Comparison of ENCODE assay signal across 18 cellular contexts in genomic region chr10:120598377-120598776, GRCh38.
DNase-seq lines count a peak whose midpoint lies in the region; ATAC-seq lines count a peak whose summit lies in the region.
"Had no signal": no experiment of that assay in that cellular context is flagged by ENCODE, and none has a peak within 500 bp of the region (broad histone marks: within the 10 kb centered on the region; RNA-seq: fewer than 3 reads in every experiment).

No MANE protein-coding gene starts in this region.

- no peak for ATAC-seq in GM18502 (IDR thresholded peaks at IDR 0.05; ENCODE audit: poor library complexity, unreplicated experiment)

- H3K4ac ChIP-seq in neuronal stem cell (ENCODE audit: low read length), result no peak overlapping the region

- H3K18ac ChIP-seq in neuronal stem cell (ENCODE audit: low read length), result no peak overlapping the region

- H2AK5ac ChIP-seq in neuronal stem cell (ENCODE audit: low read depth, low read length), result no peak overlapping the region

- no peak overlapping the region for H2BK120ac ChIP-seq in neuronal stem cell (ENCODE audit: low read depth, low read length)

- WGBS in neuronal stem cell (ENCODE audit: extremely low coverage in 2 of 2, insufficient read length in 2 of 2, insufficient replicate concordance in 1 of 2), 2 donors, result no CpG with 5 or more reads among the region's 4 CpGs

- H2BK5ac ChIP-seq in neuronal stem cell (ENCODE audit: low read length), result no peak overlapping the region

- no peak overlapping the region for H3K23ac ChIP-seq in neuronal stem cell (ENCODE audit: low read depth, low read length, poor library complexity)

- H3K36me3 ChIP-seq in neuronal stem cell (replicated peaks in 1 of 2; ENCODE audit: control insufficient read depth in 2 of 2, insufficient read depth in 2 of 2, low read length in 2 of 2), result no peaks in the 10 kb centered on the region
- H3K36me3 ChIP-seq: esophagus muscularis mucosa, spleen had no signal

- H3K27ac ChIP-seq in neuronal stem cell (replicated peaks; ENCODE audit: low read length), result no peak overlapping the region
- H3K27ac ChIP-seq: 22Rv1, dorsolateral prefrontal cortex, esophagus muscularis mucosa, KMS-11, spleen had no signal

- peak overlapping the region; percentile 11 for H2BK15ac ChIP-seq in neuronal stem cell (ENCODE audit: low read length)

- H3K27me3 ChIP-seq in neuronal stem cell (ENCODE audit: control insufficient read depth in 3 of 3, insufficient read depth in 3 of 3, low read depth in 1 of 3, low read length in 3 of 3), result no peaks in the 10 kb centered on the region
- H3K27me3 ChIP-seq: dorsolateral prefrontal cortex had no signal

- H3K79me1 ChIP-seq in neuronal stem cell (ENCODE audit: low read depth, low read length), result no peaks in the 10 kb centered on the region

- H3K4me3 ChIP-seq in neuronal stem cell (ENCODE audit: low read length in 2 of 2), result no peak overlapping the region
- H3K4me3 ChIP-seq: dorsolateral prefrontal cortex, esophagus muscularis mucosa, spleen had no signal

- no peak overlapping the region for H3K4me2 ChIP-seq in neuronal stem cell (ENCODE audit: insufficient read depth, low read length, poor library complexity, severe bottlenecking)
- H3K4me2 ChIP-seq: KMS-11 had no signal

- H3K9me3 ChIP-seq in neuronal stem cell (replicated peaks in 1 of 2; ENCODE audit: control insufficient read depth in 2 of 2, insufficient read depth in 1 of 2, low read depth in 1 of 2, low read length in 2 of 2), result no peaks in the 10 kb centered on the region
- H3K9me3 ChIP-seq: esophagus muscularis mucosa had no signal

- no peak overlapping the region for H2AFZ ChIP-seq in neuronal stem cell (ENCODE audit: low read length)

- peak overlapping the region; percentile 11 for H2BK12ac ChIP-seq in neuronal stem cell (ENCODE audit: low read length)

- H3K4me1 ChIP-seq in neuronal stem cell (ENCODE audit: control insufficient read depth in 2 of 2, insufficient read depth in 1 of 2, low read depth in 1 of 2, low read length in 2 of 2), result peaks cover 0 to 8% of the 10 kb centered on the region in 2 donors
- H3K4me1 ChIP-seq: esophagus muscularis mucosa, spleen had no signal

- H3K9ac ChIP-seq in neuronal stem cell (ENCODE audit: low read depth, low read length, poor library complexity), result no peak overlapping the region
- H3K9ac ChIP-seq: KMS-11 had no signal

- DNase-seq in DMS53 (lab: John Stamatoyannopoulos, UW), result peak; percentile 17
- DNase-seq in DMS53 treated with DMSO at 0.1 percent for 48 hours (lab: John Stamatoyannopoulos, UW; ENCODE audit: unreplicated experiment), result no peak
- peak; percentile 21 for DNase-seq in NCI-H446 treated with DMSO at 0.1 percent for 48 hours (lab: John Stamatoyannopoulos, UW)
- peak; percentile 93 for DNase-seq in cerebellar cortex (ENCODE audit: low spot score)
- DNase-seq in neuronal stem cell (ENCODE audit: low spot score), result no peak
- DNase-seq in NCI-H1694 (lab: John Stamatoyannopoulos, UW), result no peak
- DNase-seq in stimulated activated CD4-positive, alpha-beta T cell treated with anti-CD3 and anti-CD28 coated beads, Interleukin-4, amount 100 ng/mL, for 24 hours, result no peak
- DNase-seq: activated CD4-positive, alpha-beta T cell treated with anti-CD3 and anti-CD28 coated beads for 4 hours; mesenchymal stem cell; NCI-H1105; SIG-M5; spleen; T-helper 2 cell had no signal

- no peak overlapping the region for H4K8ac ChIP-seq in neuronal stem cell (ENCODE audit: low read depth, low read length)

- H4K91ac ChIP-seq in neuronal stem cell (ENCODE audit: low read depth, low read length, poor library complexity), result no peak overlapping the region

- peak overlapping the region; percentile 0 for H3K14ac ChIP-seq in neuronal stem cell (ENCODE audit: low read length)

Comparison
In these comparisons a context has a peak if more than half of its experiments do, and no peak if none do; other contexts are left out.
1. DNase-seq: peak in DMS53 (single experiment), NCI-H446 treated with DMSO at 0.1 percent for 48 hours (single experiment) and cerebellar cortex (single experiment); none in DMS53 treated with DMSO at 0.1 percent for 48 hours (single experiment), neuronal stem cell (single experiment), NCI-H1694 (single experiment) and stimulated activated CD4-positive, alpha-beta T cell treated with anti-CD3 and anti-CD28 coated beads, Interleukin-4, amount 100 ng/mL, for 24 hours (single experiment).